16 cellular contexts compared by ENCODE assay signal in genomic region chr2:46378616-46379015, GRCh38.
"Had no signal": no experiment of that assay in that cellular context is flagged by ENCODE, and none has a peak within 500 bp of the region (broad histone marks: within the 10 kb centered on the region; RNA-seq: fewer than 3 reads in every experiment).

No MANE protein-coding gene starts in this region.

- H2AFZ ChIP-seq: parathyroid adenoma had no signal

- H3K4me1 Mint-ChIP-seq: activated naive CD8-positive, alpha-beta T cell treated with anti-CD3 and anti-CD28 coated beads, Interleukin-2, amount 10 ng/mL, durations not matched to agents 7 days and 5 days; naive thymus-derived CD8-positive, alpha-beta T cell; stimulated activated naive B cell treated with anti-CD40 and anti-IgM and Interleukin-4, amounts not matched to agents 10 μg/mL and 1 μg/mL and 100 μg/mL, for 72 hours had no signal

- H3K9ac ChIP-seq: parathyroid adenoma had no signal

- H3K36me3 ChIP-seq: cardiac muscle cell, uterus, WERI-Rb-1 had no signal

- H3K36me3 Mint-ChIP-seq: naive thymus-derived CD8-positive, alpha-beta T cell; stimulated activated naive B cell treated with anti-CD40 and anti-IgM and Interleukin-4, amounts not matched to agents 10 μg/mL and 1 μg/mL and 100 μg/mL, for 72 hours had no signal

- H3K9me3 ChIP-seq: sigmoid colon, spleen, uterus had no signal

- H3K4me3 ChIP-seq: cardiac muscle cell, sigmoid colon, spleen, uterus had no signal

- H3K4me1 ChIP-seq: parathyroid adenoma, spleen, uterus had no signal

- H3K27ac Mint-ChIP-seq: activated naive CD8-positive, alpha-beta T cell treated with anti-CD3 and anti-CD28 coated beads, Interleukin-2, amount 10 ng/mL, durations not matched to agents 7 days and 5 days; effector memory CD8-positive, alpha-beta T cell; stimulated activated naive B cell treated with anti-CD40 and anti-IgM and Interleukin-4, amounts not matched to agents 10 μg/mL and 1 μg/mL and 100 μg/mL, for 72 hours; T-helper 17 cell had no signal

- H3K27ac ChIP-seq: cardiac muscle cell, epithelial cell of prostate, parathyroid adenoma, spleen, WERI-Rb-1 had no signal

- DNase-seq: activated CD4-positive, alpha-beta T cell treated with anti-CD3 and anti-CD28 coated beads for 1 hour; activated naive CD8-positive, alpha-beta T cell treated with anti-CD3 and anti-CD28 coated beads, Interleukin-2, amount 10 ng/mL, durations not matched to agents 7 days and 5 days; dermis blood vessel endothelial cell; effector memory CD8-positive, alpha-beta T cell; mesendoderm; naive thymus-derived CD8-positive, alpha-beta T cell; sigmoid colon; spleen; stimulated activated CD4-positive, alpha-beta T cell treated with anti-CD3 and anti-CD28 coated beads, Interleukin-4, amount 100 ng/mL, for 4 hours; stimulated activated naive B cell treated with anti-CD40 and anti-IgM and Interleukin-4, amounts not matched to agents 10 μg/mL and 1 μg/mL and 100 μg/mL, for 72 hours; T-helper 17 cell; WERI-Rb-1 had no signal

- H3K79me2 ChIP-seq: parathyroid adenoma had no signal

- H3K9me3 Mint-ChIP-seq: activated naive CD8-positive, alpha-beta T cell treated with anti-CD3 and anti-CD28 coated beads, Interleukin-2, amount 10 ng/mL, durations not matched to agents 7 days and 5 days; effector memory CD8-positive, alpha-beta T cell; naive thymus-derived CD8-positive, alpha-beta T cell; stimulated activated naive B cell treated with anti-CD40 and anti-IgM and Interleukin-4, amounts not matched to agents 10 μg/mL and 1 μg/mL and 100 μg/mL, for 72 hours had no signal

- H3K4me3 Mint-ChIP-seq: activated naive CD8-positive, alpha-beta T cell treated with anti-CD3 and anti-CD28 coated beads, Interleukin-2, amount 10 ng/mL, durations not matched to agents 7 days and 5 days; effector memory CD8-positive, alpha-beta T cell; naive thymus-derived CD8-positive, alpha-beta T cell; stimulated activated naive B cell treated with anti-CD40 and anti-IgM and Interleukin-4, amounts not matched to agents 10 μg/mL and 1 μg/mL and 100 μg/mL, for 72 hours; T-helper 17 cell had no signal

- H3K27me3 ChIP-seq: sigmoid colon, spleen, uterus had no signal

- ATAC-seq: effector memory CD8-positive, alpha-beta T cell; naive thymus-derived CD8-positive, alpha-beta T cell; stimulated activated naive B cell treated with anti-CD40 and anti-IgM and Interleukin-4, amounts not matched to agents 10 μg/mL and 1 μg/mL and 100 μg/mL, for 72 hours; T-helper 17 cell had no signal

- H3K27me3 Mint-ChIP-seq: effector memory CD8-positive, alpha-beta T cell; naive thymus-derived CD8-positive, alpha-beta T cell; stimulated activated naive B cell treated with anti-CD40 and anti-IgM and Interleukin-4, amounts not matched to agents 10 μg/mL and 1 μg/mL and 100 μg/mL, for 72 hours; T-helper 17 cell had no signal
